Comparison of ENCODE assay signal across 27 cellular contexts in the genomic region with DNA sequence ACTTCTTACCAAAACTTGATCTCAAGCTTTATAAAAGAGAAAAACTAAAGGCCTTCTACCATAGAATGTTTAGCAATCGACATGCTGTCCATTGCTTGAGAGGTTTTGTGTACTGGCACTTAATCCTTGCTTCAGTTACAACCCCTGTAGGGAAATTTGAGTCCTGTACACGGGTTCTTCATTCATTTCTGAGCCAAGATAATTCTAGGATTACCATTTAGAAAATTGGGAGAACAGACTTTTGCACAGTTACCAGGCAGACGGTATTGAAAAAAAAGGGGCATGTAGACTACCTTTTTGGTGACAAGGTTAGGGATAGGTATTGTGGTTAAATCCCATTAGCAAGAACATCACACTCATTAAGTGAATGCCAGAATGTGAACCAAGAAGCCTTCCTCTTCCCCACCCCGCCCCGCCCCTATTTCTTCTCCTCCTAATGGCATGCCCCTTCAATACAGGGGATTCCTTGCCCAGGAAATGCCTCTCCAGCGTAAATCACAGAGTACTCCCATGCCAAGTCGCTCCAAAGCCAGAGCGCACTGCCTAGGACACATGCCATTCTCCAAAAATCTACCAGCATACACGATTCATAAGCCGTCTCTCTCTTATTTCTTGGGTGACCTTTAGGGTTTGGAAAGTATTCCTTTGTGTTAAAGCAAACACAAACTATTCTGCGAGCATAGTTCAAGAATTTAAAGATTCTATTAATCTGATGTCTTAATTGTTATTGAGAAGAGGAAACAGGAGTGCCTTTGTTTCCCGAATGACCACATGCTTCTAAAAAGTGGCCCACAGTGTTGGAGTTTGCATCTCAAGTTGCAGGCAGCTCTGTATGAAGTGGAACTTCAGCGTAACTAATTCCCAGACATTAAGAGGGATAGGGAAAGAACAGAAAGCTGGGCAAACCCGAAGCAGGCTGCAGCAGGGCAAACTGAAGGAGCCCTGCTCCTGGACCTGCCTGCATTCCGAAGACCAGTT.
DNase-seq lines count a peak whose midpoint lies in the region; ATAC-seq, FAIRE-seq and TF ChIP-seq lines count a peak whose summit lies in the region.
"Had no signal": no experiment of that assay in that cellular context is flagged by ENCODE, and none has a peak within 500 bp of the region (broad histone marks: within the 10 kb centered on the region; RNA-seq: fewer than 3 reads in every experiment).

No MANE protein-coding gene starts in this region.

- peaks cover 10% of the 10 kb centered on the region for H3K9me3 Mint-ChIP-seq in mesothelial cell of epicardium
- H3K9me3 Mint-ChIP-seq: activated CD8-positive, alpha-beta T cell treated with anti-CD3 and anti-CD28 coated beads for 36 hours; activated naive CD8-positive, alpha-beta T cell treated with anti-CD3 and anti-CD28 coated beads, Interleukin-2, amount 10 ng/mL, durations not matched to agents 7 days and 5 days had no signal

- no peak for TF ChIP-seq RAD21 in H1 (IDR thresholded peaks at IDR 0.05 in 1 of 2, conservative IDR thresholded peaks at IDR 0.05 in 1 of 2; ENCODE audit: low read depth in 2 of 2, low read length in 2 of 2)

- H3K4me3 Mint-ChIP-seq in mesothelial cell of epicardium: no peak overlapping the region
- H3K4me3 Mint-ChIP-seq: activated CD8-positive, alpha-beta T cell treated with anti-CD3 and anti-CD28 coated beads for 36 hours; activated naive CD8-positive, alpha-beta T cell treated with anti-CD3 and anti-CD28 coated beads, Interleukin-2, amount 10 ng/mL, durations not matched to agents 7 days and 5 days; memory B cell; naive thymus-derived CD4-positive, alpha-beta T cell had no signal

- H3K9me3 ChIP-seq in Loucy (ENCODE audit: insufficient read depth, low read depth, low read length): no peaks in the 10 kb centered on the region
- H3K9me3 ChIP-seq in H1 (ENCODE audit: insufficient read depth in 2 of 2, low read depth in 1 of 2, low read length in 1 of 2): peaks cover 5 to 7% of the 10 kb centered on the region in 2 experiments; a peak in 3 of 4 replicates
- H3K9me3 ChIP-seq in stomach smooth muscle (ENCODE audit: control insufficient read depth in 2 of 2, low read length in 2 of 2): no peaks in the 10 kb centered on the region
- H3K9me3 ChIP-seq: body of pancreas, gastrocnemius medialis, thyroid gland had no signal

- H3K36me3 ChIP-seq in Loucy (ENCODE audit: insufficient read depth, low read length) (no peaks in the 10 kb centered on the region), H1 (ENCODE audit: control insufficient read depth in 2 of 4, insufficient read depth in 4 of 4, low read length in 3 of 4) (no peaks in the 10 kb centered on the region), stomach smooth muscle (ENCODE audit: control insufficient read depth in 2 of 2, insufficient read depth in 2 of 2, low read length in 2 of 2) (no peaks in the 10 kb centered on the region)
- H3K36me3 ChIP-seq: gastrocnemius medialis, thyroid gland had no signal

- H4K5ac ChIP-seq in H1 (ENCODE audit: insufficient read length, low read depth, low read length): no peak overlapping the region

- H3F3A ChIP-seq in Loucy (ENCODE audit: low read depth): no peaks in the 10 kb centered on the region

- H4K8ac ChIP-seq in H1 (ENCODE audit: extremely low read depth, insufficient read depth, low read length): no peak overlapping the region; the same call in 1 of the 2 replicates

- H3K23me2 ChIP-seq in H1 (ENCODE audit: low read depth, low read length): no peaks in the 10 kb centered on the region

- H3K27me3 Mint-ChIP-seq in mesothelial cell of epicardium (ENCODE audit: low read depth): no peaks in the 10 kb centered on the region
- H3K27me3 Mint-ChIP-seq: memory B cell had no signal

- H3K9me2 ChIP-seq in Loucy (replicated peaks; ENCODE audit: low read depth, low read length): no peaks in the 10 kb centered on the region

- H3K4me3 ChIP-seq in Loucy (ENCODE audit: low read length, poor library complexity, severe bottlenecking) (no peak overlapping the region), H1 (ENCODE audit: extremely low read depth in 1 of 4, insufficient read depth in 2 of 4, low read depth in 3 of 4, low read length in 4 of 4) (no peak overlapping the region), stomach smooth muscle (ENCODE audit: low read length in 2 of 2) (peak overlapping the region in 1 of 2 donors; percentile 30)
- H3K4me3 ChIP-seq: body of pancreas, thyroid gland had no signal

- H3K4me1 ChIP-seq in Loucy (ENCODE audit: insufficient read depth, low read length, poor library complexity, severe bottlenecking): peaks cover 8% of the 10 kb centered on the region
- H3K4me1 ChIP-seq in H1 (replicated peaks in 1 of 4; ENCODE audit: control insufficient read depth in 3 of 4, insufficient read depth in 4 of 4, low read length in 3 of 4): peaks cover 4 to 18% (median 8%) of the 10 kb centered on the region in 4 experiments; a peak in 4 of 7 replicates
- peaks cover 18% of the 10 kb centered on the region for H3K4me1 ChIP-seq in stomach smooth muscle (ENCODE audit: control insufficient read depth, insufficient read depth, low read length)
- H3K4me1 ChIP-seq: parathyroid adenoma, thyroid gland had no signal

- H3K27me3 ChIP-seq in Loucy (ENCODE audit: insufficient read depth, low read length, poor library complexity, severe bottlenecking) (no peaks in the 10 kb centered on the region), H1 (replicated peaks in 1 of 4; ENCODE audit: control insufficient read depth in 3 of 4, extremely low read depth in 1 of 4, insufficient read depth in 3 of 4, low read length in 3 of 4) (no peaks in the 10 kb centered on the region), stomach smooth muscle (ENCODE audit: control insufficient read depth in 1 of 2, insufficient read depth in 2 of 2, low read length in 2 of 2) (no peaks in the 10 kb centered on the region)
- H3K27me3 ChIP-seq: body of pancreas, gastrocnemius medialis, thyroid gland had no signal

- no peak overlapping the region for H2AK5ac ChIP-seq in H1 (ENCODE audit: low read depth, low read length)

- no peaks in the 10 kb centered on the region for H3K79me1 ChIP-seq in H1 (ENCODE audit: low read depth, low read length)

- H2BK120ac ChIP-seq in H1 (replicated peaks; ENCODE audit: low read depth, low read length): no peak overlapping the region

- no peak overlapping the region for H2AFZ ChIP-seq in Loucy (ENCODE audit: low read length)
- H2AFZ ChIP-seq in H1 (ENCODE audit: low read length): no peak overlapping the region; the same call in 1 of the 2 replicates
- H2AFZ ChIP-seq: parathyroid adenoma had no signal

- CTCF ChIA-PET in H1 (lab: Charles Lee; ENCODE audit: partially characterized antibody): interaction anchor here (0.8 to 1.2 kb wide), 3 partner anchors 8 to 24 kb away, joined by 3 to 4 read pairs (median 3); no protein-coding TSS in a partner anchor

- H3K27ac ChIP-seq in H1 (ENCODE audit: low read depth, low read length) (no peak overlapping the region), stomach smooth muscle (ENCODE audit: low read length) (peak overlapping the region; percentile 18)
- H3K27ac ChIP-seq: body of pancreas, parathyroid adenoma, thyroid gland had no signal

- no peak for FAIRE-seq in H1 (lab: Jason Lieb, UNC)
- FAIRE-seq: GM12892, TTC549 had no signal

- H3K36me3 Mint-ChIP-seq in mesothelial cell of epicardium: peaks cover 15% of the 10 kb centered on the region
- H3K36me3 Mint-ChIP-seq: activated naive CD8-positive, alpha-beta T cell treated with anti-CD3 and anti-CD28 coated beads, Interleukin-2, amount 10 ng/mL, durations not matched to agents 7 days and 5 days; memory B cell; naive thymus-derived CD4-positive, alpha-beta T cell had no signal

- TF ChIP-seq CTCF in Loucy (conservative IDR thresholded peaks at IDR 0.05; ENCODE audit: low read length) (no peak), H1 (IDR thresholded peaks at IDR 0.05; ENCODE audit: control extremely low read depth in 1 of 3, insufficient read depth in 1 of 3, low read depth in 1 of 3, low read length in 3 of 3) (no peak), mesothelial cell of epicardium (IDR thresholded peaks at IDR 0.05; ENCODE audit: unreplicated experiment) (no peak)

- H2BK12ac ChIP-seq in H1 (ENCODE audit: low read depth, low read length): no peak overlapping the region; the same call in 1 of the 2 replicates

- no peak overlapping the region; the same call in 1 of the 2 replicates for H2BK5ac ChIP-seq in H1 (ENCODE audit: low read depth, low read length)

- H3K4me2 ChIP-seq in Loucy (ENCODE audit: low read depth, low read length, poor library complexity, severe bottlenecking) (peak overlapping the region; percentile 32), H1 (ENCODE audit: insufficient read depth in 1 of 2, low read depth in 2 of 2, low read length in 2 of 2) (peak overlapping the region; percentile 24 to 33)

- H3K9ac ChIP-seq in Loucy (ENCODE audit: low read depth, low read length, poor library complexity, severe bottlenecking) (no peak overlapping the region), H1 (replicated peaks in 1 of 4; ENCODE audit: extremely low read depth in 1 of 4, low read depth in 3 of 4, low read length in 3 of 4) (no peak overlapping the region), stomach smooth muscle (ENCODE audit: low read length in 2 of 2) (no peak overlapping the region)
- H3K9ac ChIP-seq: parathyroid adenoma had no signal

- TF ChIP-seq POLR2A in H1 (IDR thresholded peaks at IDR 0.05; ENCODE audit: control extremely low read depth in 1 of 2, low read depth in 2 of 2, low read length in 2 of 2): no peak
- TF ChIP-seq POLR2A in GM18505 (IDR thresholded peaks at IDR 0.05; ENCODE audit: borderline replicate concordance, extremely low read depth, insufficient read depth, insufficient read length): no peak

- no peak overlapping the region for H2BK15ac ChIP-seq in H1 (ENCODE audit: low read length)

- no peak overlapping the region for H3K23ac ChIP-seq in H1 (ENCODE audit: insufficient read length)

- DNase-seq in H1 (ENCODE audit: low read depth in 1 of 2, low spot score in 2 of 2): no peak
- no peak for DNase-seq in mesothelial cell of epicardium (ENCODE audit: low spot score in 2 of 2, unreplicated experiment in 2 of 2)
- DNase-seq in NCI-H2227 (lab: John Stamatoyannopoulos, UW; ENCODE audit: unreplicated experiment): no peak
- DNase-seq in NCI-H748 (lab: John Stamatoyannopoulos, UW; ENCODE audit: unreplicated experiment): no peak
- DNase-seq: activated CD4-positive, CD25-positive, alpha-beta regulatory T cell treated with anti-CD3 and anti-CD28 coated beads, Interleukin-2, amount 50 U/mL, for 72 hours; activated CD8-positive, alpha-beta T cell treated with anti-CD3 and anti-CD28 coated beads for 36 hours; activated effector memory CD4-positive, alpha-beta T cell treated with anti-CD3 and anti-CD28 coated beads, Interleukin-2, amount 50 U/mL, for 16 hours; activated naive CD8-positive, alpha-beta T cell treated with anti-CD3 and anti-CD28 coated beads, Interleukin-2, amount 10 ng/mL, durations not matched to agents 7 days and 5 days; body of pancreas; C1 segment of cervical spinal cord; effector CD4-positive, alpha-beta T cell; gastrocnemius medialis; naive thymus-derived CD4-positive, alpha-beta T cell; NCI-H1436 treated with DMSO at 0.1 percent for 48 hours; NCI-H510A treated with DMSO at 0.1 percent for 48 hours; right cardiac atrium; stimulated activated naive CD4-positive, alpha-beta T cell treated with Interleukin-2 at 50 U/mL for 16 hours; thyroid gland had no signal

- no peak overlapping the region for H4K91ac ChIP-seq in H1 (replicated peaks; ENCODE audit: insufficient read length, low read length)

- H4K20me1 ChIP-seq in Loucy (ENCODE audit: insufficient read depth, low read length, poor library complexity, severe bottlenecking) (no peaks in the 10 kb centered on the region), H1 (replicated peaks in 1 of 2; ENCODE audit: control insufficient read depth in 1 of 2, insufficient read depth in 2 of 2, low read length in 2 of 2) (no peaks in the 10 kb centered on the region)

- POLR2A ChIA-PET in H1 (lab: Charles Lee; ENCODE audit: partially characterized antibody): no interaction called here

- no peak overlapping the region for H3K56ac ChIP-seq in H1 (replicated peaks; ENCODE audit: insufficient read length, low read depth, low read length)

- no peak overlapping the region for H2BK20ac ChIP-seq in H1 (ENCODE audit: low read length)

- ATAC-seq in esophagus mucosa (no peak), GM18505 (IDR thresholded peaks at IDR 0.05; ENCODE audit: unreplicated experiment) (no peak)
- ATAC-seq: activated CD8-positive, alpha-beta T cell treated with anti-CD3 and anti-CD28 coated beads for 36 hours; body of pancreas; naive thymus-derived CD4-positive, alpha-beta T cell; Panc1 had no signal

- peak overlapping the region; percentile 63 for H3K27ac Mint-ChIP-seq in mesothelial cell of epicardium
- H3K27ac Mint-ChIP-seq: activated CD8-positive, alpha-beta T cell treated with anti-CD3 and anti-CD28 coated beads for 36 hours; activated naive CD8-positive, alpha-beta T cell treated with anti-CD3 and anti-CD28 coated beads, Interleukin-2, amount 10 ng/mL, durations not matched to agents 7 days and 5 days; memory B cell; naive thymus-derived CD4-positive, alpha-beta T cell had no signal

- 42% methylated on average over 15 of the region's 15 CpGs; no CpG with 5 or more reads in 1 of the 2 experiments for WGBS in H1 (ENCODE audit: extremely low coverage in 1 of 2, insufficient coverage in 1 of 2, insufficient read length in 1 of 2, insufficient replicate concordance in 2 of 2, low coverage in 1 of 2, low lambda C conversion rate in 2 of 2, missing lambda C conversion rate in 1 of 2), 2 experiments

- no peak overlapping the region for H3K4ac ChIP-seq in H1 (replicated peaks; ENCODE audit: insufficient read length, low read depth, low read length)

- H3K79me2 ChIP-seq in Loucy (ENCODE audit: insufficient read depth, low read length): no peaks in the 10 kb centered on the region
- no peaks in the 10 kb centered on the region for H3K79me2 ChIP-seq in H1 (ENCODE audit: control insufficient read depth in 1 of 2, insufficient read depth in 2 of 2, low read length in 2 of 2)
- H3K79me2 ChIP-seq: parathyroid adenoma had no signal

- H3K4me1 Mint-ChIP-seq in mesothelial cell of epicardium: peaks cover 37% of the 10 kb centered on the region
- H3K4me1 Mint-ChIP-seq: activated naive CD8-positive, alpha-beta T cell treated with anti-CD3 and anti-CD28 coated beads, Interleukin-2, amount 10 ng/mL, durations not matched to agents 7 days and 5 days; memory B cell; naive thymus-derived CD4-positive, alpha-beta T cell had no signal

- no peak overlapping the region; the same call in 1 of the 2 replicates for H3K18ac ChIP-seq in H1 (ENCODE audit: extremely low read depth, low read length)

- no peak for TF ChIP-seq EP300 in H1 (IDR thresholded peaks at IDR 0.05; ENCODE audit: borderline replicate concordance in 1 of 2, low read depth in 2 of 2, low read length in 2 of 2)

- H3K14ac ChIP-seq in H1 (ENCODE audit: insufficient read length): no peak overlapping the region
